21 cellular contexts compared by ENCODE assay signal in the genomic region with DNA sequence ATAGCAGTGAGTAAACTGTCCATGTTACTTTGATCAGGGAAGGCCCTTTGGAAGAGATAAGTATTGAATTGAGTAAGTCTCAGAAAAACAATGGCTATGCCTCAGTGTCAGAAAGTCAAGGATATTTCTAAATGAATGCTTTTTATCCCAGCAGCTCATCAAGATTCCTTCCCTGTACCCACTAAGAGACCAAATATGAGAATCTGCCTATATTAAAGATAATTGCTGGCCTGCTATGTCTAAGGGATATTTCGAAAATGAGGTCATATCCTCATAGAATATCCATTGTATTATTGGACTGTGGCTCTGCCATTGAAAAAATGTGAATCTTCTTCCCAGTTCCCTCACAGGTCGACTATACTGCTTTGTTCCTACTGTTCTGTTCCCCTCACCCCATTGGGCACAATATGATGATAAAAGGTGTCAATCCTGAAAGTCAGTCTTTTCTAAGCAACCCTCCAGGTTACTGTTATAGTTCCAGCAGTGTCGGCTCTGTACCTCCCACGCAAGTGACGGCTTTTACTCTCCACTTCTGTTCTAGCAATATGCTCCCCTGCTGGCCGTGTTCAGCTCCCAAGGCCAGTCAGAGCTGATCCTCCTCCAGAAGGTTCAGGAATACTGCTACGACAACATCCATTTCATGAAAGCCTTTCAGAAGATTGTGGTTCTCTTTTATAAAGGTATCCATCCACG. TPM values are rescaled to one million over a fixed set of nuclear protein-coding genes. Genes with fewer than 3 reads are reported as not detected.
DNase-seq lines count a peak whose midpoint lies in the region; ATAC-seq and TF ChIP-seq lines count a peak whose summit lies in the region.
"Had no signal": no experiment of that assay in that cellular context is flagged by ENCODE, and none has a peak within 500 bp of the region (broad histone marks: within the 10 kb centered on the region; RNA-seq: fewer than 3 reads in every experiment).

No MANE protein-coding gene starts in this region.

- H3K9me3 Mint-ChIP-seq in activated T-cell treated with anti-CD3 and anti-CD28 coated beads, Interleukin-2, amount 50 U/mL, for 24 hours: no peaks in the 10 kb centered on the region
- H3K9me3 Mint-ChIP-seq: CD4-positive, alpha-beta memory T cell had no signal

- no peaks in the 10 kb centered on the region for H3K27me3 Mint-ChIP-seq in activated T-cell treated with anti-CD3 and anti-CD28 coated beads, Interleukin-2, amount 50 U/mL, for 24 hours
- H3K27me3 Mint-ChIP-seq: activated CD8-positive, alpha-beta memory T cell treated with anti-CD3 and anti-CD28 coated beads, Interleukin-2, amount 10 ng/mL, durations not matched to agents 7 days and 5 days; CD4-positive, alpha-beta memory T cell had no signal

- no peak for ATAC-seq in right lobe of liver
- ATAC-seq: activated CD8-positive, alpha-beta memory T cell treated with anti-CD3 and anti-CD28 coated beads, Interleukin-2, amount 10 ng/mL, durations not matched to agents 7 days and 5 days had no signal

- intact Hi-C loops in right lobe of liver (cut with DNase I): loop anchor here in 1 of 2 donors (5.0 kb wide), 1 partner anchor 220 kb away; no protein-coding TSS in a partner anchor

- 95% methylated on average over 8 of the region's 8 CpGs for WGBS in right lobe of liver (ENCODE audit: insufficient coverage, low coverage, low lambda C conversion rate, missing lambda C conversion rate)

- no peak for TF ChIP-seq CTCF in right lobe of liver (IDR thresholded peaks at IDR 0.05)

- H3K27me3 ChIP-seq in right lobe of liver: no peaks in the 10 kb centered on the region
- H3K27me3 ChIP-seq: ascending aorta, thyroid gland had no signal

- peaks cover 0 to 19% (median 2%) of the 10 kb centered on the region in 4 donors for H3K36me3 ChIP-seq in right lobe of liver

- H3K4me3 Mint-ChIP-seq in activated T-cell treated with anti-CD3 and anti-CD28 coated beads, Interleukin-2, amount 50 U/mL, for 24 hours: no peak overlapping the region
- H3K4me3 Mint-ChIP-seq: activated CD8-positive, alpha-beta memory T cell treated with anti-CD3 and anti-CD28 coated beads, Interleukin-2, amount 10 ng/mL, durations not matched to agents 7 days and 5 days; CD4-positive, alpha-beta memory T cell had no signal

- no peak for DNase-seq in activated T-cell treated with anti-CD3 and anti-CD28 coated beads, Interleukin-2, amount 50 U/mL, for 24 hours
- DNase-seq in activated T-cell treated with anti-CD3 and anti-CD28 coated beads, Interleukin-2, amount 50 U/mL, for 1 hour: no peak
- DNase-seq in astrocyte of the hippocampus (ENCODE audit: low read depth, low spot score) (peak; percentile 23), hepatic stellate cell (ENCODE audit: low spot score) (peak; percentile 14), right lobe of liver (no peak), occipital lobe (lab: John Stamatoyannopoulos, UW) (no peak), NCI-H2171 treated with DMSO at 0.1 percent for 48 hours (lab: John Stamatoyannopoulos, UW) (no peak), AML-193 (lab: John Stamatoyannopoulos, UW) (no peak)
- DNase-seq: activated CD4-positive, CD25-positive, alpha-beta regulatory T cell treated with anti-CD3 and anti-CD28 coated beads, Interleukin-2, amount 50 U/mL, for 72 hours; activated CD8-positive, alpha-beta memory T cell treated with anti-CD3 and anti-CD28 coated beads, Interleukin-2, amount 10 ng/mL, durations not matched to agents 7 days and 5 days; activated gamma-delta T cell treated with Interleukin-2 at 50 U/mL for 16 hours; CD4-positive, alpha-beta memory T cell; DND-41; Kasumi-1; left ventricle myocardium inferior; NCI-H146; NCI-H510A treated with DMSO at 0.1 percent for 48 hours; SIG-M5; thyroid gland had no signal

- no peak overlapping the region for H3K27ac ChIP-seq in right lobe of liver
- H3K27ac ChIP-seq: 22Rv1, left ventricle myocardium inferior, thyroid gland had no signal

- H3K36me3 Mint-ChIP-seq in activated T-cell treated with anti-CD3 and anti-CD28 coated beads, Interleukin-2, amount 50 U/mL, for 24 hours (ENCODE audit: low read depth): peaks cover 98% of the 10 kb centered on the region

- TF ChIP-seq POLR2A in right lobe of liver (IDR thresholded peaks at IDR 0.05): no peak

- no peaks in the 10 kb centered on the region for H3K4me1 ChIP-seq in right lobe of liver
- H3K4me1 ChIP-seq: left ventricle myocardium inferior, thyroid gland had no signal

- H3K4me3 ChIP-seq in right lobe of liver: no peak overlapping the region
- H3K4me3 ChIP-seq: ascending aorta, left ventricle myocardium inferior, thyroid gland had no signal

- no peaks in the 10 kb centered on the region for H3K9me3 ChIP-seq in right lobe of liver
- H3K9me3 ChIP-seq: ascending aorta, left ventricle myocardium inferior, thyroid gland had no signal

- H3K27ac Mint-ChIP-seq in activated T-cell treated with anti-CD3 and anti-CD28 coated beads, Interleukin-2, amount 50 U/mL, for 24 hours: peak overlapping the region; percentile 7
- H3K27ac Mint-ChIP-seq: activated CD8-positive, alpha-beta memory T cell treated with anti-CD3 and anti-CD28 coated beads, Interleukin-2, amount 10 ng/mL, durations not matched to agents 7 days and 5 days; CD4-positive, alpha-beta memory T cell had no signal

- H3K4me1 Mint-ChIP-seq in activated T-cell treated with anti-CD3 and anti-CD28 coated beads, Interleukin-2, amount 50 U/mL, for 24 hours (ENCODE audit: low read depth): peaks cover 7% of the 10 kb centered on the region
- H3K4me1 Mint-ChIP-seq: activated CD8-positive, alpha-beta memory T cell treated with anti-CD3 and anti-CD28 coated beads, Interleukin-2, amount 10 ng/mL, durations not matched to agents 7 days and 5 days had no signal

RNA-seq across cellular contexts. Expression of a gene that starts 51.7 kb away (rescaled TPM):
- total RNA-seq in right lobe of liver (10 to 100 TPM in 5 of 6 experiments, 1 to 10 TPM in 1; 9.6 to 25.3 (median 12.1) TPM), occipital lobe (85.2 TPM)

RNA-seq across cellular contexts. Expression of a gene that starts 52.1 kb away (rescaled TPM):
- total RNA-seq in right lobe of liver: 1 to 10 TPM; 4.2 to 7.1 (median 4.7) TPM
- 78.0 TPM for total RNA-seq in occipital lobe

RNA-seq across cellular contexts. Expression of a gene that starts 55.9 kb away (rescaled TPM):
- 10 to 100 TPM in 5 of 6 experiments, 1 to 10 TPM in 1; 7.1 to 43.2 (median 18.0) TPM for total RNA-seq in right lobe of liver
- 91.9 TPM for total RNA-seq in occipital lobe
- total RNA-seq: CD4-positive, alpha-beta memory T cell had no signal

Comparison
In these comparisons a context has a peak if more than half of its experiments do, and no peak if none do; other contexts are left out.
1. DNase-seq: peak in astrocyte of the hippocampus (single experiment) and hepatic stellate cell (single experiment); none in activated T-cell treated with anti-CD3 and anti-CD28 coated beads, Interleukin-2, amount 50 U/mL, for 24 hours (single experiment), activated T-cell treated with anti-CD3 and anti-CD28 coated beads, Interleukin-2, amount 50 U/mL, for 1 hour (single experiment), right lobe of liver (0 of 3), occipital lobe (single experiment), NCI-H2171 treated with DMSO at 0.1 percent for 48 hours (single experiment) and AML-193 (0 of 2).